ENCODE assay signal across 13 cellular contexts in genomic region chr17:22303865-22304264, GRCh38.
A peak's percentile ranks its signal among the peaks of the same experiment; 100 is the strongest.
DNase-seq lines count a peak whose midpoint lies in the region; TF ChIP-seq lines count a peak whose summit lies in the region.
"Had no signal": no experiment of that assay in that cellular context is flagged by ENCODE, and none has a peak within 500 bp of the region (broad histone marks: within the 10 kb centered on the region; RNA-seq: fewer than 3 reads in every experiment).

No MANE protein-coding gene starts in this region.

- peak overlapping the region; percentile 42 for H3K27ac Mint-ChIP-seq in activated naive CD4-positive, alpha-beta T cell treated with anti-CD3 and anti-CD28 coated beads, Interleukin-2, amount 10 ng/mL, durations not matched to agents 7 days and 5 days
- no peak overlapping the region for H3K27ac Mint-ChIP-seq in osteocyte (ENCODE audit: unreplicated experiment)
- H3K27ac Mint-ChIP-seq: B cell; CD4-positive, alpha-beta T cell; CD8-positive, alpha-beta T cell had no signal

- peaks cover 2% of the 10 kb centered on the region for H3K36me3 Mint-ChIP-seq in activated naive CD4-positive, alpha-beta T cell treated with anti-CD3 and anti-CD28 coated beads, Interleukin-2, amount 10 ng/mL, durations not matched to agents 7 days and 5 days
- no peaks in the 10 kb centered on the region for H3K36me3 Mint-ChIP-seq in osteocyte (ENCODE audit: unreplicated experiment)
- H3K36me3 Mint-ChIP-seq: CD8-positive, alpha-beta T cell had no signal

- H3K9me3 Mint-ChIP-seq in activated naive CD4-positive, alpha-beta T cell treated with anti-CD3 and anti-CD28 coated beads, Interleukin-2, amount 10 ng/mL, durations not matched to agents 7 days and 5 days: peaks cover 63% of the 10 kb centered on the region
- H3K9me3 Mint-ChIP-seq in osteocyte (ENCODE audit: unreplicated experiment): peaks cover 26% of the 10 kb centered on the region

- DNase-seq in activated naive CD4-positive, alpha-beta T cell treated with anti-CD3 and anti-CD28 coated beads, Interleukin-2, amount 10 ng/mL, durations not matched to agents 7 days and 5 days: no peak
- no peak for DNase-seq in activated naive CD4-positive, alpha-beta T cell (lab: John Stamatoyannopoulos, UW)
- peak; percentile 80 for DNase-seq in osteocyte (ENCODE audit: extremely low spot score, unreplicated experiment)
- DNase-seq in stimulated activated CD4-positive, alpha-beta T cell treated with anti-CD3 and anti-CD28 coated beads, Interleukin-4, amount 100 ng/mL, for 1 hour: no peak
- DNase-seq in NCI-H1417 (lab: John Stamatoyannopoulos, UW): no peak
- DNase-seq: AML-193; Caco-2; Calu3; CD4-positive, alpha-beta T cell; CD8-positive, alpha-beta T cell; DMS79 treated with DMSO at 0.1 percent for 48 hours; GF-D8 had no signal

- no peaks in the 10 kb centered on the region for H3K4me1 Mint-ChIP-seq in activated naive CD4-positive, alpha-beta T cell treated with anti-CD3 and anti-CD28 coated beads, Interleukin-2, amount 10 ng/mL, durations not matched to agents 7 days and 5 days
- H3K4me1 Mint-ChIP-seq in osteocyte (ENCODE audit: unreplicated experiment): no peaks in the 10 kb centered on the region
- H3K4me1 Mint-ChIP-seq: B cell had no signal

- H3K4me3 Mint-ChIP-seq in activated naive CD4-positive, alpha-beta T cell treated with anti-CD3 and anti-CD28 coated beads, Interleukin-2, amount 10 ng/mL, durations not matched to agents 7 days and 5 days: no peak overlapping the region
- no peak overlapping the region for H3K4me3 Mint-ChIP-seq in osteocyte (ENCODE audit: unreplicated experiment)
- H3K4me3 Mint-ChIP-seq: B cell; CD4-positive, alpha-beta T cell; CD8-positive, alpha-beta T cell had no signal

- H3K27me3 Mint-ChIP-seq in activated naive CD4-positive, alpha-beta T cell treated with anti-CD3 and anti-CD28 coated beads, Interleukin-2, amount 10 ng/mL, durations not matched to agents 7 days and 5 days: no peaks in the 10 kb centered on the region
- no peaks in the 10 kb centered on the region for H3K27me3 Mint-ChIP-seq in osteocyte (ENCODE audit: unreplicated experiment)
- H3K27me3 Mint-ChIP-seq: B cell; CD4-positive, alpha-beta T cell had no signal

- no peak for TF ChIP-seq CTCF in osteocyte (IDR thresholded peaks at IDR 0.05)

- CTCF ChIA-PET in activated naive CD4-positive, alpha-beta T cell treated with anti-CD3 and anti-CD28 coated beads, Interleukin-2, amount 10 ng/mL, durations not matched to agents 7 days and 5 days (lab: Charles Lee): no interaction called here
